ENCODE assay signal across 28 cellular contexts in genomic region chr1:204979891-204980649, GRCh38.
"Had no signal": no experiment of that assay in that cellular context is flagged by ENCODE, and none has a peak within 500 bp of the region (broad histone marks: within the 10 kb centered on the region; RNA-seq: fewer than 3 reads in every experiment).

No MANE protein-coding gene starts in this region.

- H3K36me3 Mint-ChIP-seq: immature natural killer cell; naive thymus-derived CD8-positive, alpha-beta T cell; stimulated activated effector memory CD8-positive, alpha-beta T cell treated with anti-CD3 and anti-CD28 coated beads, Interleukin-12 subunit alpha, Interleukin-12 subunit beta, amount 100 ng/mL, for 72 hours had no signal

- H3K27ac ChIP-seq: coronary artery, esophagus muscularis mucosa, foreskin keratinocyte, lower lobe of right lung, pancreas, right lobe of liver, transverse colon, upper lobe of right lung, vagina had no signal

- FAIRE-seq: endothelial cell of umbilical vein, pancreas, small intestine had no signal

- H3K4me1 Mint-ChIP-seq: immature natural killer cell had no signal

- DNase-seq: dermis blood vessel endothelial cell; effector memory CD4-positive, alpha-beta T cell; foreskin keratinocyte; glutamatergic neuron; hypothalamus; immature natural killer cell; islet precursor cell; kidney glomerular epithelial cell; left colon; left ventricle myocardium superior; lower lobe of right lung; naive thymus-derived CD8-positive, alpha-beta T cell; nephron progenitor cell; nucleus accumbens; pancreas; retina; right lobe of liver; small intestine; stimulated activated CD4-positive, alpha-beta T cell treated with anti-CD3 and anti-CD28 coated beads, Interleukin-2, amount 100 ng/mL, for 24 hours; stimulated activated CD4-positive, alpha-beta T cell treated with anti-CD3 and anti-CD28 coated beads, Interleukin-4, amount 100 ng/mL, for 24 hours; stimulated activated naive CD4-positive, alpha-beta T cell treated with Interleukin-2 at 50 U/mL for 16 hours; transverse colon; upper lobe of right lung had no signal

- H3K4me1 ChIP-seq: foreskin keratinocyte, lower lobe of right lung, pancreas, right lobe of liver, transverse colon, upper lobe of right lung, vagina had no signal

- H3K36me3 ChIP-seq: lower lobe of right lung, pancreas, right lobe of liver, transverse colon, upper lobe of right lung had no signal

- H3K9me3 ChIP-seq: esophagus muscularis mucosa, lower lobe of right lung, pancreas, right lobe of liver, transverse colon, upper lobe of right lung, vagina had no signal

- ATAC-seq: foreskin keratinocyte; left colon; lower lobe of right lung; naive thymus-derived CD8-positive, alpha-beta T cell; stimulated activated effector memory CD8-positive, alpha-beta T cell treated with anti-CD3 and anti-CD28 coated beads, Interleukin-12 subunit alpha, Interleukin-12 subunit beta, amount 100 ng/mL, for 72 hours; upper lobe of right lung had no signal

- H3K9me3 Mint-ChIP-seq: immature natural killer cell; naive thymus-derived CD8-positive, alpha-beta T cell; nephron progenitor cell; stimulated activated effector memory CD8-positive, alpha-beta T cell treated with anti-CD3 and anti-CD28 coated beads, Interleukin-12 subunit alpha, Interleukin-12 subunit beta, amount 100 ng/mL, for 72 hours had no signal

- H3K4me3 Mint-ChIP-seq: immature natural killer cell; naive thymus-derived CD8-positive, alpha-beta T cell; nephron progenitor cell; stimulated activated effector memory CD8-positive, alpha-beta T cell treated with anti-CD3 and anti-CD28 coated beads, Interleukin-12 subunit alpha, Interleukin-12 subunit beta, amount 100 ng/mL, for 72 hours had no signal

- H3K27ac Mint-ChIP-seq: immature natural killer cell; naive thymus-derived CD8-positive, alpha-beta T cell; nephron progenitor cell; stimulated activated effector memory CD8-positive, alpha-beta T cell treated with anti-CD3 and anti-CD28 coated beads, Interleukin-12 subunit alpha, Interleukin-12 subunit beta, amount 100 ng/mL, for 72 hours had no signal

- H3K4me3 ChIP-seq: coronary artery, esophagus muscularis mucosa, lower lobe of right lung, pancreas, right lobe of liver, transverse colon, upper lobe of right lung, vagina had no signal

- H3K27me3 ChIP-seq: esophagus muscularis mucosa, pancreas, right lobe of liver, transverse colon, upper lobe of right lung, vagina had no signal
